7 cellular contexts compared by ENCODE assay signal in genomic region chr1:32817159-32817814, GRCh38. TPM values are rescaled to one million over a fixed set of nuclear protein-coding genes. Genes with fewer than 3 reads are reported as not detected.
DNase-seq lines count a peak whose midpoint lies in the region; ATAC-seq and TF ChIP-seq lines count a peak whose summit lies in the region.

Gene S100PBP (plus strand): TSS chr1:32817653. CDS start chr1:32826100, 8,447 bp downstream.
Gene YARS1 (minus strand): TSS chr1:32817358. CDS start chr1:32817244, 114 bp downstream.

- H3K27ac ChIP-seq in hepatocyte, result peak within 1 kb of the TSS; percentile 95

- peaks cover 84% of the 10 kb centered on the region for H3K79me2 ChIP-seq in hepatocyte

- whole genome bisulfite sequencing in hepatocyte (ENCODE audit: low lambda C conversion rate, missing lambda C conversion rate), result 1% methylated on average over 40 of the region's 55 CpGs

- H3K9me2 ChIP-seq in hepatocyte (replicated peaks; ENCODE audit: insufficient read depth), result no peaks in the 10 kb centered on the region

- H3K9me3 ChIP-seq in hepatocyte (ENCODE audit: low read depth), result no peaks in the 10 kb centered on the region

- no peaks in the 10 kb centered on the region for H3K36me3 ChIP-seq in hepatocyte (replicated peaks; ENCODE audit: insufficient read depth, low read depth)

- no peaks in the 10 kb centered on the region for H3K27me3 ChIP-seq in hepatocyte

- ATAC-seq in GM18508 (IDR thresholded peaks at IDR 0.05; ENCODE audit: insufficient read depth, unreplicated experiment) (peak; percentile 79), HG03025 (IDR thresholded peaks at IDR 0.05; ENCODE audit: low FRiP score, unreplicated experiment) (peak; percentile 84)

- TF ChIP-seq CTCF in hepatocyte (IDR thresholded peaks at IDR 0.05; ENCODE audit: poor library complexity), result no peak

- peaks cover 35% of the 10 kb centered on the region for H3K4me1 ChIP-seq in hepatocyte (ENCODE audit: insufficient read depth)

- DNase-seq in NCI-H2081 (lab: John Stamatoyannopoulos, UW) (peak; percentile 100), T1000 (lab: John Stamatoyannopoulos, UW) (peak; percentile 98), astrocyte of the hippocampus (ENCODE audit: low read depth, low spot score) (peak; percentile 100), hepatocyte (ENCODE audit: low spot score) (peak; percentile 99), retina (peak; percentile 99)

- H3K4me3 ChIP-seq in hepatocyte, result peak within 1 kb of the TSS; percentile 64

- H3K4me2 ChIP-seq in hepatocyte, result peak within 1 kb of the TSS; percentile 90

- H4K20me1 ChIP-seq in hepatocyte (ENCODE audit: insufficient read depth, poor library complexity, severe bottlenecking), result peaks cover 25% of the 10 kb centered on the region

- peak within 1 kb of the TSS; percentile 38 for H2AFZ ChIP-seq in hepatocyte

RNA-seq across cellular contexts. Expression of gene S100PBP, which starts in this region (rescaled TPM):
- 27.1 and 41.5 TPM in 2 replicates for total RNA-seq in hepatocyte
- polyA plus RNA-seq in hepatocyte, result 10.7 and 17.9 TPM in 2 replicates

RNA-seq across cellular contexts. Expression of gene YARS1, which starts in this region (rescaled TPM):
- 83.4 and 104 TPM in 2 replicates for total RNA-seq in hepatocyte
- polyA plus RNA-seq in hepatocyte, result 140 and 150 TPM in 2 replicates

Comparison
In these comparisons a context has a peak if more than half of its experiments do, and no peak if none do; other contexts are left out.
1. Peak in every context shown above with its lines: DNase-seq, ATAC-seq, H3K4me3 ChIP-seq and H3K27ac ChIP-seq.